Comparison of ENCODE assay signal across 19 cellular contexts in genomic region chr12:12323118-12323517, GRCh38.
"Had no signal": no experiment of that assay in that cellular context is flagged by ENCODE, and none has a peak within 500 bp of the region (broad histone marks: within the 10 kb centered on the region; RNA-seq: fewer than 3 reads in every experiment).

No MANE protein-coding gene starts in this region.

- DNase-seq: cerebellar nuclear complex; cortex of kidney; effector memory CD8-positive, alpha-beta T cell; gastrocnemius medialis; head of caudate nucleus; left ventricle myocardium superior; lower lobe of right lung; natural killer cell; stimulated activated CD4-positive, alpha-beta T cell treated with anti-CD3 and anti-CD28 coated beads, Interleukin-12 subunit alpha, Interleukin-12 subunit beta, amount 100 ng/mL, for 4 hours; stimulated activated CD4-positive, alpha-beta T cell treated with anti-CD3 and anti-CD28 coated beads, Interleukin-1b, Interleukin-23, amount 100 ng/mL, for 48 hours; stimulated activated CD4-positive, alpha-beta T cell treated with anti-CD3 and anti-CD28 coated beads, Interleukin-4, amount 100 ng/mL, for 24 hours; stomach; thyroid gland; trophoblast cell had no signal

- H3K4me3 Mint-ChIP-seq: effector memory CD8-positive, alpha-beta T cell; natural killer cell; neural crest cell; stimulated activated effector memory CD8-positive, alpha-beta T cell treated with anti-CD3 and anti-CD28 coated beads, Interleukin-12 subunit alpha, Interleukin-12 subunit beta, amount 100 ng/mL, for 72 hours had no signal

- ATAC-seq: effector memory CD8-positive, alpha-beta T cell; gastrocnemius medialis; left ventricle myocardium superior; lower lobe of right lung; natural killer cell; sciatic nerve; stimulated activated effector memory CD8-positive, alpha-beta T cell treated with anti-CD3 and anti-CD28 coated beads, Interleukin-12 subunit alpha, Interleukin-12 subunit beta, amount 100 ng/mL, for 72 hours had no signal

- H3K4me3 ChIP-seq: gastrocnemius medialis, lower lobe of right lung, smooth muscle cell, stomach, thyroid gland had no signal

- H3K27ac Mint-ChIP-seq: natural killer cell had no signal

- H3K27me3 Mint-ChIP-seq: progenitor cell of endocrine pancreas had no signal

- H3K9me3 Mint-ChIP-seq: effector memory CD8-positive, alpha-beta T cell; natural killer cell; stimulated activated effector memory CD8-positive, alpha-beta T cell treated with anti-CD3 and anti-CD28 coated beads, Interleukin-12 subunit alpha, Interleukin-12 subunit beta, amount 100 ng/mL, for 72 hours had no signal

- H3K36me3 Mint-ChIP-seq: natural killer cell; stimulated activated effector memory CD8-positive, alpha-beta T cell treated with anti-CD3 and anti-CD28 coated beads, Interleukin-12 subunit alpha, Interleukin-12 subunit beta, amount 100 ng/mL, for 72 hours had no signal
